Comparison of ENCODE assay signal across 7 cellular contexts in the genomic region with DNA sequence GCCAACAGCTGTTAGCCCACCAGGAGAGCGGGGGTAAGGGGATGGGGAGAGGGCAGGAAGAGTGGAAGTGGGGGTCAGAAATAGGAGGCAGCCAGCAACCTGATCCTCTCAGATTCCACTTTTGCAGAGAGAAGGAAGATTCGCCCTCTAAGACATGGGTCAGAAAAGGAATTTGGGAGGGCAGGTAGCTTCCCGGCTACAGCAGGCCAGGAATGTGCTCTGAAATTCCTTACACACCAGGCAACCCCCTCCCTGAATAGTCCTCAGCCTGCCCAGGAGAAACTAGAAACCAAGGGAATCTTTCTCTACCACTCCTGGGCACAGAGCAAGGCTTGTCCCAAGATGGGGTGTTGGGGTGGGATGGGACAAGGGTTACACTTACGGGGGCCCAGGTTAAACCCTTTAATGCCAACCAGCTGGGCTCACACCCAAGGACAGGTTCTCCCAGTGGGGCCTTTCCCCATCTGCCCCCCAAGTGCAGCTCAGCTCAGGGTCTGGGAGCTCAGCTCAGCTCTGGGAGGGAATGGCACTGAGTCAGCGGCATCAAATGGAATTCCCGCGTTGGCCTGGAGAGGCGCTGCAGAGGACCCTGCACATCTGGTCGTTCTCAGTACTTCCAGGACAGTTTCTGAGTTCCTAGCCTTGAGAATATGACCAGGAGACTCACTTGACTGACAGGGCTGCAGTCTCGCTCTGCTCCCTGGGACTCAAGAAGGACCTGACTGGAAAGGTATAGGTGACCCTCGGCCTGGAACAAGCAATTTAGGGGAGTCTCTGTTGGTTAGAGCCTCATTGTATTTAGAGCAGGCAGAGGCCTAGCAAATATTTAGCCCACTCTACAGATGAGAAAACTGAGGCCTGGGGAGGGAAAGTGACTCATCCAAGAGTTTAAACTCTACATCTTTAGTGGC. TPM values are rescaled to one million over a fixed set of nuclear protein-coding genes. Genes with fewer than 3 reads are reported as not detected.
DNase-seq lines count a peak whose midpoint lies in the region; ATAC-seq, FAIRE-seq and TF ChIP-seq lines count a peak whose summit lies in the region.

No MANE protein-coding gene starts in this region.

- intact Hi-C loops in activated CD8-positive, alpha-beta T cell treated with anti-CD3 and anti-CD28 coated beads for 36 hours (cut with micrococcal nuclease) = no loop called here

- ATAC-seq in activated CD8-positive, alpha-beta T cell treated with anti-CD3 and anti-CD28 coated beads for 36 hours = peak; percentile 71
- ATAC-seq in HG03159 (IDR thresholded peaks at IDR 0.05; ENCODE audit: unreplicated experiment) = no peak
- ATAC-seq in HG02852 (IDR thresholded peaks at IDR 0.05; ENCODE audit: unreplicated experiment) = no peak

- TF ChIP-seq CTCF in GM12872 (IDR thresholded peaks at IDR 0.05; ENCODE audit: insufficient read depth, low read depth, low read length) = peak; percentile 44
- TF ChIP-seq CTCF in activated CD8-positive, alpha-beta T cell treated with anti-CD3 and anti-CD28 coated beads for 36 hours (IDR thresholded peaks at IDR 0.05) = peak; percentile 68

- DNase-seq in HTR-8/SVneo (ENCODE audit: insufficient read length, low spot score) (peak; percentile 96), iPS-NIHi11 (ENCODE audit: low spot score) (peak; percentile 91), NK-92 (lab: John Stamatoyannopoulos, UW; ENCODE audit: unreplicated experiment) (no peak)
- peak; percentile 39 for DNase-seq in activated CD8-positive, alpha-beta T cell treated with anti-CD3 and anti-CD28 coated beads for 36 hours

- H3K4me3 Mint-ChIP-seq in activated CD8-positive, alpha-beta T cell treated with anti-CD3 and anti-CD28 coated beads for 36 hours = no peak overlapping the region

- peaks cover 2% of the 10 kb centered on the region for H3K27me3 Mint-ChIP-seq in activated CD8-positive, alpha-beta T cell treated with anti-CD3 and anti-CD28 coated beads for 36 hours

- CTCF ChIA-PET in activated CD8-positive, alpha-beta T cell treated with anti-CD3 and anti-CD28 coated beads for 36 hours (lab: Charles Lee) = interaction anchor here (1.8 to 1.9 kb wide), 2 partner anchors 10 to 28 kb away, joined by 4 to 7 read pairs; no protein-coding TSS in a partner anchor

- peak; percentile 87 for FAIRE-seq in HTR-8/SVneo (lab: Jason Lieb, UNC)

- no peak overlapping the region for H3K27ac Mint-ChIP-seq in activated CD8-positive, alpha-beta T cell treated with anti-CD3 and anti-CD28 coated beads for 36 hours

- H3K4me1 Mint-ChIP-seq in activated CD8-positive, alpha-beta T cell treated with anti-CD3 and anti-CD28 coated beads for 36 hours (ENCODE audit: low read depth) = no peaks in the 10 kb centered on the region

- POLR2A ChIA-PET in activated CD8-positive, alpha-beta T cell treated with anti-CD3 and anti-CD28 coated beads for 36 hours (lab: Charles Lee) = no interaction called here

- no peaks in the 10 kb centered on the region for H3K36me3 Mint-ChIP-seq in activated CD8-positive, alpha-beta T cell treated with anti-CD3 and anti-CD28 coated beads for 36 hours (ENCODE audit: low read depth)

- H3K9me3 Mint-ChIP-seq in activated CD8-positive, alpha-beta T cell treated with anti-CD3 and anti-CD28 coated beads for 36 hours = no peaks in the 10 kb centered on the region

RNA-seq across cellular contexts. Expression of a gene that starts 0.8 kb away (rescaled TPM):
- total RNA-seq in activated CD8-positive, alpha-beta T cell treated with anti-CD3 and anti-CD28 coated beads for 36 hours = not detected

RNA-seq across cellular contexts. Expression of a gene that starts 22.4 kb away (rescaled TPM):
- total RNA-seq in activated CD8-positive, alpha-beta T cell treated with anti-CD3 and anti-CD28 coated beads for 36 hours = not detected

RNA-seq across cellular contexts. Expression of a gene that starts 44.8 kb away (rescaled TPM):
- not detected for total RNA-seq in activated CD8-positive, alpha-beta T cell treated with anti-CD3 and anti-CD28 coated beads for 36 hours
